1 cellular context compared by ENCODE assay signal in the genomic region with DNA sequence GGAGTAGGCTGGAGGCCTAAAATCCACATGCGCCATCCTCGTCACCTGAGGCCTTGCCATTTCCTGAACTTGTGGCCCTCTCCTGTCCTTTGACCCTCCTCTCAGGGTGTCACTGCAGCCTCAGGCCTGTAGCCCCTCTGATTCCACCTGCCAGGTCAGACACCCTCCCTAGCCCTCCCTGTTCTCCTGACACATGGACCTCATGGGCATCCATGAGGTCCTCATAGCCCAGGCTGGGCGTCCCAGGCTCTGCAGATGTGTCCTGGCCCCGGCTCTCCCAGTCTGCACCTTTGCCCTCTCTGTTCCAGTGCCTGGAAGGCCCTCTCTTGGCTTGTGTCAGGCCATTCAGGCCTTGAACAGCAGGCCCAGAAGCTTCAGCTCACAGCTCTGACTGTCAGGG.
TF ChIP-seq lines count a peak whose summit lies in the region.

No MANE protein-coding gene starts in this region.

TF ChIP-seq in K562, 482 proteins besides CTCF, POLR2A, EP300 and RAD21:
- peak in 1 of 2 experiments; percentile 21; a peak in 1 of 4 replicates for TF ChIP-seq RCOR1 (IDR thresholded peaks at IDR 0.05; ENCODE audit: borderline replicate concordance in 1 of 2, low read depth in 2 of 2, low read length in 2 of 2)
- TF ChIP-seq GTF2F1 (IDR thresholded peaks at IDR 0.05; ENCODE audit: low read depth, low read length): 0 out of 2 replicates have a peak, but pooled peaks have one; percentile 19
- TF ChIP-seq, protein P1, sequence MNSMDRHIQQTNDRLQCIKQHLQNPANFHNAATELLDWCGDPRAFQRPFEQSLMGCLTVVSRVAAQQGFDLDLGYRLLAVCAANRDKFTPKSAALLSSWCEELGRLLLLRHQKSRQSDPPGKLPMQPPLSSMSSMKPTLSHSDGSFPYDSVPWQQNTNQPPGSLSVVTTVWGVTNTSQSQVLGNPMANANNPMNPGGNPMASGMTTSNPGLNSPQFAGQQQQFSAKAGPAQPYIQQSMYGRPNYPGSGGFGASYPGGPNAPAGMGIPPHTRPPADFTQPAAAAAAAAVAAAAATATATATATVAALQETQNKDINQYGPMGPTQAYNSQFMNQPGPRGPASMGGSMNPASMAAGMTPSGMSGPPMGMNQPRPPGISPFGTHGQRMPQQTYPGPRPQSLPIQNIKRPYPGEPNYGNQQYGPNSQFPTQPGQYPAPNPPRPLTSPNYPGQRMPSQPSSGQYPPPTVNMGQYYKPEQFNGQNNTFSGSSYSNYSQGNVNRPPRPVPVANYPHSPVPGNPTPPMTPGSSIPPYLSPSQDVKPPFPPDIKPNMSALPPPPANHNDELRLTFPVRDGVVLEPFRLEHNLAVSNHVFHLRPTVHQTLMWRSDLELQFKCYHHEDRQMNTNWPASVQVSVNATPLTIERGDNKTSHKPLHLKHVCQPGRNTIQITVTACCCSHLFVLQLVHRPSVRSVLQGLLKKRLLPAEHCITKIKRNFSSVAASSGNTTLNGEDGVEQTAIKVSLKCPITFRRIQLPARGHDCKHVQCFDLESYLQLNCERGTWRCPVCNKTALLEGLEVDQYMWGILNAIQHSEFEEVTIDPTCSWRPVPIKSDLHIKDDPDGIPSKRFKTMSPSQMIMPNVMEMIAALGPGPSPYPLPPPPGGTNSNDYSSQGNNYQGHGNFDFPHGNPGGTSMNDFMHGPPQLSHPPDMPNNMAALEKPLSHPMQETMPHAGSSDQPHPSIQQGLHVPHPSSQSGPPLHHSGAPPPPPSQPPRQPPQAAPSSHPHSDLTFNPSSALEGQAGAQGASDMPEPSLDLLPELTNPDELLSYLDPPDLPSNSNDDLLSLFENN (IDR thresholded peaks at IDR 0.05; ENCODE audit: low read depth in 2 of 2, low read length in 2 of 2): 0 out of 4 replicates have a peak, but pooled peaks of 1 of the 2 experiments have one; percentile 25
- TF ChIP-seq CTBP1 (IDR thresholded peaks at IDR 0.05; ENCODE audit: borderline replicate concordance): no peak
- no peak for TF ChIP-seq FOXO4 (CRISPR knock-in tag; IDR thresholded peaks at IDR 0.05)
- TF ChIP-seq CHD2 (IDR thresholded peaks at IDR 0.05; ENCODE audit: low read depth, low read length): 0 out of 2 replicates have a peak, but pooled peaks have one; percentile 21
